ENCODE assay signal across 8 cellular contexts in the genomic region with DNA sequence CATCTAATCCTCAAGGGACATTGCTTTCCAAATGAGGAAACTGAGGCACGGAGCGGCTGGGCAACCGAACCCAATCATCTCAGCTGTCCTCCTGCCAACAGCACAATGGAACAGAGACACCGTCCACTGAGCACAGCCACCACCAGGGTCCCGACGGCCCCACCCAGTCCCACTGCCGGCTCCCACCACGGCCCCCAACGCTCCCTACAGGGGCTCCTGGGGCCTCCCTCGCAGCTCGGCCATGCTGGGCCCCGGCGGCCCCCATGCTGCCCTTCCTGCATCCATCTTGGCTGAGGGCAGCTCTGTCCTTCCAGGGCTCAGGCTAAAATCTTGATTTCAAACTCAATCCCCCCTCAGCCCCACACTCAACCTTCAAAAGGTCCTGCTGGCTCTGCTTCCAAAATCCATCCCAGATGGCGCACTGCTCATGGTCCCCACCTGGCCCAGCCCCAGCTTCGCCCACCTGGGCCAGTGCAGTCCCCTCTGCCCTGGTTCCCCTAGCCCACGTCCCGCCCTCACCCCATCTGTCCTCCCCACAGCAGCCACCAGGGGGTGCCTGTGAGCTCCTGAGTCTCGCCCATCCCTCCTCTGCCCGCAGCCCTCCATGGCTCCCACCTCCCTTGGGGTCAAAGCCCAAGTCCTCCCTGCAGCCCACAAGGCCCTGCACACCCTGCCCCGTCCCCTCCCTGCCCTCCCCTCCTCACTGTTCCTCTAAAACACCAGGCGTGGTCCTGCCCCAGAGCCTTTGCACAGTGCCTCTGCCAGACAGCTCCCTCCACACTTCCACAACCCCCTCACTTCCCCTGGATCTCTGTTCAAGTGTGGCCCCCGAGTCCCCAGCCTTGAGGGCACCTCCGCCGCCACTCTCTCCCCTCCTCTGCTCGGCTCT. TPM values are rescaled to one million over a fixed set of nuclear protein-coding genes. Genes with fewer than 3 reads are reported as not detected.
A peak's percentile ranks its signal among the peaks of the same experiment; 100 is the strongest.
DNase-seq lines count a peak whose midpoint lies in the region; ATAC-seq and TF ChIP-seq lines count a peak whose summit lies in the region.

No MANE protein-coding gene starts in this region.

- H3K27ac ChIP-seq in RWPE2 (ENCODE audit: poor library complexity, severe bottlenecking) (no peak overlapping the region), brain microvascular endothelial cell (no peak overlapping the region)

- peaks cover 5% of the 10 kb centered on the region for H3K9me3 Mint-ChIP-seq in mesothelial cell of epicardium

- in situ Hi-C loops in brain microvascular endothelial cell (cut with HindIII; ENCODE audit: low pct_ligation_motif_present, low sequenced_read_pairs) = no loop called here

- H3K4me3 ChIP-seq in RWPE2 (ENCODE audit: severe bottlenecking) = no peak overlapping the region
- no peak overlapping the region for H3K4me3 ChIP-seq in brain microvascular endothelial cell (ENCODE audit: low read depth, low read length)

- TF ChIP-seq CTCF in RWPE2 (IDR thresholded peaks at IDR 0.05; ENCODE audit: poor library complexity, severe bottlenecking) (peak; percentile 37), brain microvascular endothelial cell (IDR thresholded peaks at IDR 0.05; ENCODE audit: low read depth, low read length, missing control alignments) (peak; percentile 78), mesothelial cell of epicardium (IDR thresholded peaks at IDR 0.05; ENCODE audit: unreplicated experiment) (peak; percentile 51)

- H3K4me1 Mint-ChIP-seq in mesothelial cell of epicardium = peaks cover 2% of the 10 kb centered on the region

- no peaks in the 10 kb centered on the region for H3K36me3 ChIP-seq in RWPE2 (ENCODE audit: low read depth)
- peaks cover 7% of the 10 kb centered on the region for H3K36me3 ChIP-seq in brain microvascular endothelial cell (replicated peaks)

- ATAC-seq in RWPE2 (ENCODE audit: low read depth) (no peak), GM19023 (IDR thresholded peaks at IDR 0.05; ENCODE audit: unreplicated experiment) (no peak)

- no peak overlapping the region for H3K4me3 Mint-ChIP-seq in mesothelial cell of epicardium

- H3K9me3 ChIP-seq in RWPE2 (ENCODE audit: severe bottlenecking) = no peaks in the 10 kb centered on the region

- H3K27ac Mint-ChIP-seq in mesothelial cell of epicardium = no peak overlapping the region

- H3K27me3 Mint-ChIP-seq in mesothelial cell of epicardium (ENCODE audit: low read depth) = no peaks in the 10 kb centered on the region

- H3K36me3 Mint-ChIP-seq in mesothelial cell of epicardium = peaks cover 23% of the 10 kb centered on the region

- H3K27me3 ChIP-seq in RWPE2 (ENCODE audit: insufficient read depth, poor library complexity, severe bottlenecking) = no peaks in the 10 kb centered on the region
- H3K27me3 ChIP-seq in brain microvascular endothelial cell (replicated peaks) = no peaks in the 10 kb centered on the region

- DNase-seq in CD1c-positive myeloid dendritic cell (ENCODE audit: extremely low spot score) (peak; percentile 38), RWPE2 (ENCODE audit: low spot score) (no peak), brain microvascular endothelial cell (no peak), mesothelial cell of epicardium (ENCODE audit: low spot score in 2 of 2, unreplicated experiment in 2 of 2) (no peak), NCI-H1105 treated with DMSO at 0.1 percent for 48 hours (lab: John Stamatoyannopoulos, UW) (no peak), NCI-H1092 (lab: John Stamatoyannopoulos, UW) (no peak), SHP77 (lab: John Stamatoyannopoulos, UW) (no peak)

- no peaks in the 10 kb centered on the region for H3K4me1 ChIP-seq in RWPE2 (ENCODE audit: insufficient read depth, poor library complexity, severe bottlenecking)

RNA-seq across cellular contexts. Expression of a gene that starts 7.9 kb away (rescaled TPM):
- 43.9 to 47.1 TPM (median 45.7 TPM) in 3 replicates for total RNA-seq in mesothelial cell of epicardium

RNA-seq across cellular contexts. Expression of a gene that starts 15.8 kb away (rescaled TPM):
- 20.0 to 21.7 TPM (median 20.1 TPM) in 3 replicates for total RNA-seq in mesothelial cell of epicardium
